ENCODE assay signal across 23 cellular contexts in genomic region chr6:136158971-136159370, GRCh38.
"Had no signal": no experiment of that assay in that cellular context is flagged by ENCODE, and none has a peak within 500 bp of the region (broad histone marks: within the 10 kb centered on the region; RNA-seq: fewer than 3 reads in every experiment).

No MANE protein-coding gene starts in this region.

- H3K27me3 Mint-ChIP-seq: activated CD4-positive, alpha-beta memory T cell treated with anti-CD3 and anti-CD28 coated beads for 36 hours; activated naive CD4-positive, alpha-beta T cell treated with anti-CD3 and anti-CD28 coated beads, Interleukin-2, amount 50 U/mL, for 24 hours; dendritic cell treated with granulocyte-macrophage colony-stimulating factor and Interleukin-4, amounts not matched to agents 40 ng/mL and 50 ng/mL, for 4 days; naive B cell; stimulated activated naive B cell treated with anti-CD40 and anti-IgM and Interleukin-4, amounts not matched to agents 10 μg/mL and 1 μg/mL and 100 μg/mL, for 72 hours had no signal

- H3K9me3 ChIP-seq: body of pancreas, gastrocnemius medialis, lower lobe of right lung, thoracic aorta had no signal

- H3K4me1 ChIP-seq: lower lobe of right lung had no signal

- ATAC-seq: stimulated activated naive B cell treated with anti-CD40 and anti-IgM and Interleukin-4, amounts not matched to agents 10 μg/mL and 1 μg/mL and 100 μg/mL, for 72 hours had no signal

- H3K9me3 Mint-ChIP-seq: activated naive CD4-positive, alpha-beta T cell treated with anti-CD3 and anti-CD28 coated beads, Interleukin-2, amount 50 U/mL, for 24 hours; type B pancreatic cell had no signal

- H3K4me3 ChIP-seq: body of pancreas, cardiac muscle cell, gastrocnemius medialis, lower lobe of right lung, thoracic aorta had no signal

- H3K27ac ChIP-seq: cardiac muscle cell, gastrocnemius medialis, lower lobe of right lung, thoracic aorta had no signal

- H3K27ac Mint-ChIP-seq: activated CD4-positive, alpha-beta memory T cell treated with anti-CD3 and anti-CD28 coated beads for 36 hours; activated naive CD4-positive, alpha-beta T cell treated with anti-CD3 and anti-CD28 coated beads, Interleukin-2, amount 50 U/mL, for 24 hours; dendritic cell treated with granulocyte-macrophage colony-stimulating factor and Interleukin-4, amounts not matched to agents 40 ng/mL and 50 ng/mL, for 4 days; naive B cell; stimulated activated naive B cell treated with anti-CD40 and anti-IgM and Interleukin-4, amounts not matched to agents 10 μg/mL and 1 μg/mL and 100 μg/mL, for 72 hours; T-helper 1 cell treated with Interleukin-12 subunit alpha and Interleukin-12 subunit beta and Interleukin-4 antibody, amounts not matched to agents 30 μg/mL and 1 μg/mL, for 36 hours; type B pancreatic cell had no signal

- H3K4me1 Mint-ChIP-seq: activated naive CD4-positive, alpha-beta T cell treated with anti-CD3 and anti-CD28 coated beads, Interleukin-2, amount 50 U/mL, for 24 hours; naive B cell; stimulated activated naive B cell treated with anti-CD40 and anti-IgM and Interleukin-4, amounts not matched to agents 10 μg/mL and 1 μg/mL and 100 μg/mL, for 72 hours had no signal

- H3K4me3 Mint-ChIP-seq: activated CD4-positive, alpha-beta memory T cell treated with anti-CD3 and anti-CD28 coated beads for 36 hours; activated naive CD4-positive, alpha-beta T cell treated with anti-CD3 and anti-CD28 coated beads, Interleukin-2, amount 50 U/mL, for 24 hours; dendritic cell treated with granulocyte-macrophage colony-stimulating factor and Interleukin-4, amounts not matched to agents 40 ng/mL and 50 ng/mL, for 4 days; naive B cell; neural crest cell; stimulated activated naive B cell treated with anti-CD40 and anti-IgM and Interleukin-4, amounts not matched to agents 10 μg/mL and 1 μg/mL and 100 μg/mL, for 72 hours; T-helper 1 cell treated with Interleukin-12 subunit alpha and Interleukin-12 subunit beta and Interleukin-4 antibody, amounts not matched to agents 30 μg/mL and 1 μg/mL, for 36 hours; type B pancreatic cell had no signal

- H3K27me3 ChIP-seq: body of pancreas, cardiac muscle cell, gastrocnemius medialis had no signal

- DNase-seq: activated CD4-positive, alpha-beta memory T cell treated with anti-CD3 and anti-CD28 coated beads for 36 hours; activated CD4-positive, alpha-beta T cell treated with anti-CD3 and anti-CD28 coated beads for 4 hours; activated CD4-positive, CD25-positive, alpha-beta regulatory T cell; activated gamma-delta T cell treated with Interleukin-2 at 50 U/mL for 16 hours; activated T-cell treated with anti-CD3 and anti-CD28 coated beads, Interleukin-2, amount 50 U/mL, for 48 hours; effector CD8-positive, alpha-beta T cell; naive B cell; occipital lobe; small intestine; stimulated activated CD4-positive, alpha-beta T cell treated with anti-CD3 and anti-CD28 coated beads, Interleukin-2, amount 100 ng/mL, for 48 hours; stimulated activated CD8-positive, alpha-beta memory T cell treated with anti-CD3 and anti-CD28 coated beads, Interleukin-4, amount 100 ng/mL, for 48 hours; stimulated activated naive B cell treated with anti-CD40 and anti-IgM and Interleukin-4, amounts not matched to agents 10 μg/mL and 1 μg/mL and 100 μg/mL, for 72 hours; T1000 had no signal

- H3K36me3 ChIP-seq: cardiac muscle cell, lower lobe of right lung, thoracic aorta had no signal
